In the genomic region with DNA sequence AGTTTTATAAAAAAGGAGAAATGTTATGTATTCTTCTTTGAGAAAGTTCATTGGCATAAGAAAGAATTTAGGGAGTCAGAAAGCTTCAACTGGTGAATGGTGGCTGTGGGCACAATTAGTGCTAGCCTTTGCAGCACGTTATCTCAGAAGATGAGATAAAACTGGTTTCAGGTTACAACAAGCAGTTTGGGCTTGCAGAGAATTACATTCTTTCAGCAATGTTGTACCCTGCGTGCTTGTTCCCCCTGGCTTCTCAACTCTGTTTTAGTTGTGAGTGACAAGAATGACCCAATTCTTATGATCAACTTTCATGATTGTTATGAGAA, we compare ENCODE assay signal across 20 cellular contexts. TPM values are rescaled to one million over a fixed set of nuclear protein-coding genes. Genes with fewer than 3 reads are reported as not detected.
DNase-seq lines count a peak whose midpoint lies in the region; ATAC-seq, FAIRE-seq and TF ChIP-seq lines count a peak whose summit lies in the region.
"Had no signal": no experiment of that assay in that cellular context is flagged by ENCODE, and none has a peak within 500 bp of the region (broad histone marks: within the 10 kb centered on the region; RNA-seq: fewer than 3 reads in every experiment).

No MANE protein-coding gene starts in this region.

- H3K4me1 Mint-ChIP-seq in CD14-positive monocyte: peaks cover 62% of the 10 kb centered on the region
- H3K4me1 Mint-ChIP-seq: activated CD4-positive, alpha-beta memory T cell treated with anti-CD3 and anti-CD28 coated beads, Interleukin-2, amount 10 ng/mL, durations not matched to agents 7 days and 5 days; central memory CD8-positive, alpha-beta T cell had no signal

- no peak for TF ChIP-seq CTCF in CD14-positive monocyte (IDR thresholded peaks at IDR 0.05)
- TF ChIP-seq CTCF in keratinocyte (optimal IDR thresholded peaks at IDR 0.05 in 1 of 3, IDR thresholded peaks at IDR 0.05 in 1 of 3, conservative IDR thresholded peaks at IDR 0.05 in 1 of 3; ENCODE audit: extremely low read depth in 1 of 3, insufficient read depth in 2 of 3, low read length in 3 of 3): no peak
- no peak for TF ChIP-seq CTCF in tibial nerve (IDR thresholded peaks at IDR 0.05)

- TF ChIP-seq EP300 in tibial nerve (IDR thresholded peaks at IDR 0.05): no peak

- no peaks in the 10 kb centered on the region for H3K79me2 ChIP-seq in keratinocyte (ENCODE audit: control insufficient read depth, insufficient read depth, low read length)

- dilution Hi-C loops in keratinocyte (cut with MboI; ENCODE audit: extremely low pct_ligation_motif_present, low sequenced_read_pairs): no loop called here

- peak overlapping the region; percentile 67; the same call in 1 of the 2 replicates for H3K27ac ChIP-seq in HUES64 (ENCODE audit: low read depth, low read length)
- no peak overlapping the region for H3K27ac ChIP-seq in keratinocyte (ENCODE audit: control insufficient read depth, insufficient read depth, low read length)
- H3K27ac ChIP-seq in tibial nerve: no peak overlapping the region

- H3K36me3 ChIP-seq in HUES64 (ENCODE audit: insufficient read depth, low read length): no peaks in the 10 kb centered on the region
- no peaks in the 10 kb centered on the region for H3K36me3 ChIP-seq in keratinocyte (ENCODE audit: control insufficient read depth in 2 of 2, extremely low read depth in 1 of 2, insufficient read depth in 2 of 2, low read length in 2 of 2)
- H3K36me3 ChIP-seq in tibial nerve: no peaks in the 10 kb centered on the region

- no peak overlapping the region for H3K9ac ChIP-seq in HUES64 (ENCODE audit: low read depth, low read length)
- no peak overlapping the region for H3K9ac ChIP-seq in keratinocyte (ENCODE audit: control insufficient read depth, extremely low read depth, insufficient read depth, low read length)
- H3K9ac ChIP-seq: SK-N-SH had no signal

- no peaks in the 10 kb centered on the region for H4K20me1 ChIP-seq in keratinocyte (ENCODE audit: control insufficient read depth, extremely low read depth, insufficient read depth, low read length)

- H3K27me3 ChIP-seq in HUES64 (ENCODE audit: insufficient read depth, low read length) (no peaks in the 10 kb centered on the region), keratinocyte (ENCODE audit: control insufficient read depth, extremely low read depth, insufficient read depth, low read length) (no peaks in the 10 kb centered on the region), tibial nerve (no peaks in the 10 kb centered on the region)

- no peaks in the 10 kb centered on the region for H3K27me3 Mint-ChIP-seq in CD14-positive monocyte (ENCODE audit: low read depth in 3 of 3)

- FAIRE-seq in keratinocyte (lab: Jason Lieb, UNC): no peak
- FAIRE-seq: GM12878 had no signal

- H3K27ac Mint-ChIP-seq in CD14-positive monocyte: peak overlapping the region in 5 of 7 donors; percentile 88 to 94 (median 93)
- H3K27ac Mint-ChIP-seq: activated CD4-positive, alpha-beta memory T cell treated with anti-CD3 and anti-CD28 coated beads, Interleukin-2, amount 10 ng/mL, durations not matched to agents 7 days and 5 days; nephron had no signal

- H3K9me1 ChIP-seq in keratinocyte (ENCODE audit: control insufficient read depth, extremely low read depth, insufficient read depth, low read length): no peaks in the 10 kb centered on the region

- H3K9me3 Mint-ChIP-seq in CD14-positive monocyte: peaks cover 0 to 12% (median 7%) of the 10 kb centered on the region in 7 donors
- H3K9me3 Mint-ChIP-seq: activated CD4-positive, alpha-beta memory T cell treated with anti-CD3 and anti-CD28 coated beads, Interleukin-2, amount 10 ng/mL, durations not matched to agents 7 days and 5 days had no signal

- WGBS in HUES64: 20% methylated on average over 2 of the region's 2 CpGs
- WGBS in tibial nerve, 2 donors: 44 to 63% methylated on average over 2 of the region's 2 CpGs

- TF ChIP-seq POLR2A in tibial nerve (IDR thresholded peaks at IDR 0.05): no peak

- H3K4me2 ChIP-seq in keratinocyte (ENCODE audit: control insufficient read depth, extremely low read depth, insufficient read depth, low read depth, low read length): no peak overlapping the region
- H3K4me2 ChIP-seq: SK-N-SH had no signal

- H3K9me3 ChIP-seq in HUES64 (ENCODE audit: insufficient read depth, low read depth, low read length) (0 out of 2 replicates have a peak, but pooled peaks cover 7% of the 10 kb centered on the region), keratinocyte (ENCODE audit: control insufficient read depth, low read depth, low read length) (no peaks in the 10 kb centered on the region), tibial nerve (peaks cover 0 to 6% (median 0%) of the 10 kb centered on the region in 4 donors)
- H3K9me3 ChIP-seq: SK-N-SH had no signal

- H3K4me3 Mint-ChIP-seq in CD14-positive monocyte: no peak overlapping the region
- H3K4me3 Mint-ChIP-seq: activated CD4-positive, alpha-beta memory T cell treated with anti-CD3 and anti-CD28 coated beads, Interleukin-2, amount 10 ng/mL, durations not matched to agents 7 days and 5 days; central memory CD8-positive, alpha-beta T cell; nephron had no signal

- intact Hi-C loops in CD14-positive monocyte (cut with micrococcal nuclease): no loop called here

- ATAC-seq in HG03442 (IDR thresholded peaks at IDR 0.05; ENCODE audit: unreplicated experiment): no peak
- ATAC-seq: GM12878 had no signal

- peaks cover 0 to 7% of the 10 kb centered on the region in 2 donors for H3K36me3 Mint-ChIP-seq in CD14-positive monocyte

- no peak overlapping the region; the same call in 1 of the 2 replicates for H3K4me3 ChIP-seq in HUES64 (ENCODE audit: low read length)
- H3K4me3 ChIP-seq in keratinocyte (ENCODE audit: control insufficient read depth in 2 of 3, extremely low read depth in 1 of 3, insufficient read depth in 2 of 3, low read depth in 1 of 3, low read length in 3 of 3): no peak overlapping the region
- H3K4me3 ChIP-seq in tibial nerve: no peak overlapping the region
- H3K4me3 ChIP-seq: GM12878 had no signal

- DNase-seq in CD14-positive monocyte (ENCODE audit: low spot score) (no peak), amniotic epithelial cell (ENCODE audit: low read depth) (peak; percentile 26), keratinocyte (ENCODE audit: low read depth, low spot score) (no peak), RPMI8226 (no peak), tibial nerve (ENCODE audit: low spot score in 2 of 2) (no peak)
- no peak for DNase-seq in activated effector memory CD4-positive, alpha-beta T cell treated with anti-CD3 and anti-CD28 coated beads, Interleukin-2, amount 50 U/mL, for 16 hours
- DNase-seq: activated CD4-positive, alpha-beta memory T cell treated with anti-CD3 and anti-CD28 coated beads, Interleukin-2, amount 10 ng/mL, durations not matched to agents 7 days and 5 days; foreskin melanocyte; mammary epithelial cell; NCI-H187; NCI-H510A; SK-N-SH; stimulated activated CD4-positive, alpha-beta T cell treated with anti-CD3 and anti-CD28 coated beads, Interleukin-1b, Interleukin-23, amount 100 ng/mL, for 48 hours had no signal

- H2AFZ ChIP-seq in keratinocyte (ENCODE audit: control insufficient read depth, low read length): peak overlapping the region; percentile 6

- H3K4me1 ChIP-seq in HUES64 (ENCODE audit: insufficient read depth, low read length) (peaks cover 27% of the 10 kb centered on the region), keratinocyte (ENCODE audit: control insufficient read depth, extremely low read depth, insufficient read depth, low read length) (no peaks in the 10 kb centered on the region), tibial nerve (peaks cover 0 to 5% (median 0%) of the 10 kb centered on the region in 4 donors)

RNA-seq across cellular contexts. Expression of a gene that starts 31.6 kb away (rescaled TPM):
- polyA plus RNA-seq in CD14-positive monocyte: 10 to 100 TPM; 33.9 to 55.6 TPM
- polyA plus RNA-seq in HUES64 (2013, experiment 1 of 2): 1.2 TPM
- 2.3 TPM for polyA plus RNA-seq in HUES64 (2013, experiment 2 of 2)
- 0.51 to 1.3 TPM (median 1.0 TPM) in 3 replicates for polyA plus RNA-seq in keratinocyte
- 1.2 TPM for polyA plus RNA-seq in keratinocyte (2011; ENCODE audit: low read depth)
- 0.15 TPM in 1 of 2 replicates, not detected in the other for polyA plus RNA-seq in keratinocyte (2011; cell fraction: cytosol; rRNA removed)
- 0.59 and 1.3 TPM in 2 replicates for polyA plus RNA-seq in keratinocyte (2011; cell fraction: nucleus; rRNA removed)
- 0.24 and 0.78 TPM in 2 replicates for polyA plus RNA-seq in keratinocyte (2012; ENCODE audit: low replicate concordance)
- 0.96 to 3.3 TPM (median 1.5 TPM) in 3 replicates for polyA minus RNA-seq in keratinocyte
- not detected for polyA minus RNA-seq in keratinocyte (2011; cell fraction: cytosol; rRNA and poly(A)+ RNA removed)
- polyA minus RNA-seq in keratinocyte (2011; cell fraction: nucleus; rRNA and poly(A)+ RNA removed): 0.32 and 1.2 TPM in 2 replicates
- total RNA-seq in tibial nerve: 1 to 10 TPM in 2 of 4 donors, under 1 TPM in 1, not detected in 1; 0.42 to 5.0 (median 3.3) TPM
- total RNA-seq: activated CD4-positive, alpha-beta memory T cell treated with anti-CD3 and anti-CD28 coated beads, Interleukin-2, amount 10 ng/mL, durations not matched to agents 7 days and 5 days; G401; GM12878; renal cortical epithelial cell had no signal

Comparison
In these comparisons a context has a peak if more than half of its experiments do, and no peak if none do; other contexts are left out.
1. RNA of a gene that starts 31.6 kb away (polyA plus RNA-seq): 33.9 to 55.6 TPM in CD14-positive monocyte; 0.15 to 1.3 TPM in keratinocyte; every median in the first group is over 10 times any median in the second.